8 cellular contexts compared by ENCODE assay signal in genomic region chr3:14179114-14179465, GRCh38. TPM values are rescaled to one million over a fixed set of nuclear protein-coding genes. Genes with fewer than 3 reads are reported as not detected.
DNase-seq lines count a peak whose midpoint lies in the region; ATAC-seq, FAIRE-seq and TF ChIP-seq lines count a peak whose summit lies in the region.

No MANE protein-coding gene starts in this region.

- H3K27me3 Mint-ChIP-seq in mesothelial cell of epicardium (ENCODE audit: low read depth) = no peaks in the 10 kb centered on the region

- no peak for ATAC-seq in aorta (ENCODE audit: low FRiP score)

- peak overlapping the region; percentile 98 for H3K4me3 Mint-ChIP-seq in mesothelial cell of epicardium

- H3K9me3 Mint-ChIP-seq in mesothelial cell of epicardium = no peaks in the 10 kb centered on the region

- H3K9me3 ChIP-seq in right atrium auricular region (no peaks in the 10 kb centered on the region), aorta (ENCODE audit: control insufficient read depth, low read length) (no peaks in the 10 kb centered on the region)

- 2 to 4% methylated on average over 3 of the region's 3 CpGs for WGBS in aorta, 2 donors

- H3K27ac ChIP-seq in right atrium auricular region = peak overlapping the region; percentile 97 to 98
- peak overlapping the region in 1 of 2 donors; percentile 82 for H3K27ac ChIP-seq in aorta (ENCODE audit: low read depth in 1 of 2, low read length in 2 of 2)

- DNase-seq in right atrium auricular region (ENCODE audit: low spot score) (no peak), cardiac septum (ENCODE audit: low spot score) (no peak), bronchial epithelial cell (ENCODE audit: low read depth) (no peak), mesothelial cell of epicardium (ENCODE audit: low spot score in 2 of 2, unreplicated experiment in 2 of 2) (no peak), aorta (no peak), activated gamma-delta T cell treated with Interleukin-2 at 50 U/mL for 16 hours (no peak), NCI-H82 treated with DMSO at 0.1 percent for 48 hours (lab: John Stamatoyannopoulos, UW; ENCODE audit: unreplicated experiment) (no peak)
- no peak for DNase-seq in effector CD4-positive, alpha-beta T cell

- H3K36me3 ChIP-seq in right atrium auricular region = peaks cover 22% of the 10 kb centered on the region
- peaks cover 2% of the 10 kb centered on the region for H3K36me3 ChIP-seq in bronchial epithelial cell (ENCODE audit: control insufficient read depth, insufficient read depth, low read length)
- H3K36me3 ChIP-seq in aorta (ENCODE audit: control insufficient read depth in 1 of 2, insufficient read depth in 2 of 2, low read length in 1 of 2) = peaks cover 0 to 7% of the 10 kb centered on the region in 2 donors

- peaks cover 45% of the 10 kb centered on the region for H3K4me1 Mint-ChIP-seq in mesothelial cell of epicardium

- H3K36me3 Mint-ChIP-seq in mesothelial cell of epicardium = peaks cover 17% of the 10 kb centered on the region

- peaks cover 0 to 23% of the 10 kb centered on the region in 2 donors for H3K4me1 ChIP-seq in right atrium auricular region
- peaks cover 0 to 9% of the 10 kb centered on the region in 2 donors for H3K4me1 ChIP-seq in aorta (ENCODE audit: control insufficient read depth in 1 of 2, insufficient read depth in 2 of 2, low read length in 2 of 2)

- no peak for FAIRE-seq in bronchial epithelial cell (lab: Jason Lieb, UNC)

- peak overlapping the region; percentile 100 for H3K27ac Mint-ChIP-seq in mesothelial cell of epicardium

- intact Hi-C loops in cardiac septum (cut with DNase I) (loop anchor here (5.0 kb wide), 1 partner anchor 473 kb away; the partner anchor contains the start of gene CCDC174), aorta (cut with DNase I) (loop anchor here (2.0 to 10.0 kb wide), 4 partner anchors 32 to 284 kb away; partner anchors contain the start of genes CHCHD4 (in 1 of the 2) and TMEM43 (in 1 of the 2))

- TF ChIP-seq CTCF in right atrium auricular region (IDR thresholded peaks at IDR 0.05) (no peak), bronchial epithelial cell (IDR thresholded peaks at IDR 0.05; ENCODE audit: insufficient read depth, low read length, severe bottlenecking) (no peak), mesothelial cell of epicardium (IDR thresholded peaks at IDR 0.05; ENCODE audit: unreplicated experiment) (no peak)

- H3K4me3 ChIP-seq in right atrium auricular region (peak overlapping the region; percentile 86 to 92), bronchial epithelial cell (ENCODE audit: low read depth, low read length) (peak overlapping the region; percentile 95), aorta (ENCODE audit: low read length in 2 of 2) (peak overlapping the region; percentile 40 to 85)

- no peaks in the 10 kb centered on the region for H3K27me3 ChIP-seq in right atrium auricular region
- H3K27me3 ChIP-seq in bronchial epithelial cell (ENCODE audit: control insufficient read depth, insufficient read depth, low read length) = no peaks in the 10 kb centered on the region
- H3K27me3 ChIP-seq in aorta (ENCODE audit: control insufficient read depth in 1 of 2, insufficient read depth in 2 of 2, low read length in 1 of 2) = no peaks in the 10 kb centered on the region

RNA-seq across cellular contexts. Expression of gene LSM3, which starts 0.5 kb away (rescaled TPM):
- total RNA-seq in right atrium auricular region = 10 to 100 TPM; 15.0 to 15.4 TPM
- total RNA-seq in cardiac septum = 13.2 TPM
- total RNA-seq in bronchial epithelial cell = 5.5 and 6.6 TPM in 2 replicates
- total RNA-seq in mesothelial cell of epicardium = 9.6 to 10.9 TPM (median 9.7 TPM) in 3 replicates
- 1 to 10 TPM; 7.1 to 9.0 TPM for total RNA-seq in aorta
- 10 to 100 TPM; 11.4 to 19.5 TPM for polyA plus RNA-seq in aorta

RNA-seq across cellular contexts. Expression of gene XPC, which starts 0.7 kb away (rescaled TPM):
- 10 to 100 TPM; 15.7 to 18.3 TPM for total RNA-seq in right atrium auricular region
- total RNA-seq in cardiac septum = 16.7 TPM
- 25.3 and 33.4 TPM in 2 replicates for total RNA-seq in bronchial epithelial cell
- 47.5 to 52.0 TPM (median 47.8 TPM) in 3 replicates for total RNA-seq in mesothelial cell of epicardium
- 10 to 100 TPM; 29.7 to 36.7 TPM for total RNA-seq in aorta
- polyA plus RNA-seq in aorta = 10 to 100 TPM; 14.3 to 37.1 TPM

RNA-seq across cellular contexts. Expression of gene TMEM43, which starts 54.2 kb away (rescaled TPM):
- total RNA-seq in right atrium auricular region = 100 to 1,000 TPM in 1 of 2 donors, 10 to 100 TPM in 1; 91.8 to 142 TPM
- total RNA-seq in cardiac septum = 62.0 TPM
- 88.5 and 105 TPM in 2 replicates for total RNA-seq in bronchial epithelial cell
- 50.0 to 52.5 TPM (median 51.5 TPM) in 3 replicates for total RNA-seq in mesothelial cell of epicardium
- total RNA-seq in aorta = 100 to 1,000 TPM; 110 to 132 TPM
- polyA plus RNA-seq in aorta = 100 to 1,000 TPM in 1 of 2 donors, 10 to 100 TPM in 1; 52.0 to 102 TPM

RNA-seq across cellular contexts. Expression of gene CHCHD4, which starts 54.4 kb away (rescaled TPM):
- 10 to 100 TPM; 24.3 to 32.3 TPM for total RNA-seq in right atrium auricular region
- total RNA-seq in cardiac septum = 23.0 TPM
- total RNA-seq in bronchial epithelial cell = 23.6 and 32.1 TPM in 2 replicates
- total RNA-seq in mesothelial cell of epicardium = 7.1 to 7.3 TPM (median 7.3 TPM) in 3 replicates
- total RNA-seq in aorta = 1 to 10 TPM; 7.5 to 9.4 TPM
- 10 to 100 TPM in 1 of 2 donors, 1 to 10 TPM in 1; 8.6 to 12.0 TPM for polyA plus RNA-seq in aorta
